Comparison of ENCODE assay signal across 14 cellular contexts in genomic region chr11:117936973-117937372, GRCh38.
"Had no signal": no experiment of that assay in that cellular context is flagged by ENCODE, and none has a peak within 500 bp of the region (broad histone marks: within the 10 kb centered on the region; RNA-seq: fewer than 3 reads in every experiment).

No MANE protein-coding gene starts in this region.

- H3K4me2 ChIP-seq: hepatocyte had no signal

- ATAC-seq: activated naive CD8-positive, alpha-beta T cell treated with anti-CD3 and anti-CD28 coated beads, Interleukin-2, amount 50 U/mL, for 24 hours; activated T-cell treated with anti-CD3 and anti-CD28 coated beads, Interleukin-2, amount 50 U/mL, for 72 hours; left ventricle myocardium superior; sciatic nerve had no signal

- H3K27me3 ChIP-seq: dorsolateral prefrontal cortex, hepatocyte had no signal

- FAIRE-seq: astrocyte, kidney, TTC549 had no signal

- H3K27ac ChIP-seq: dorsolateral prefrontal cortex, hepatocyte had no signal

- DNase-seq: activated CD4-positive, alpha-beta T cell treated with anti-CD3 and anti-CD28 coated beads, Interleukin-2, amount 50 U/mL, for 48 hours; activated CD4-positive, CD25-positive, alpha-beta regulatory T cell treated with anti-CD3 and anti-CD28 coated beads, Interleukin-2, amount 50 U/mL, for 72 hours; activated naive CD8-positive, alpha-beta T cell treated with anti-CD3 and anti-CD28 coated beads, Interleukin-2, amount 50 U/mL, for 24 hours; activated T-cell treated with anti-CD3 and anti-CD28 coated beads, Interleukin-2, amount 50 U/mL, for 72 hours; dorsolateral prefrontal cortex; kidney; left ventricle myocardium superior; mesenchymal stem cell; stimulated activated CD4-positive, alpha-beta T cell treated with anti-CD3 and anti-CD28 coated beads, Interleukin-2, amount 100 ng/mL, for 24 hours; stimulated activated naive CD4-positive, alpha-beta T cell treated with Interleukin-2 at 50 U/mL for 16 hours had no signal

- H2AFZ ChIP-seq: hepatocyte had no signal

- H3K4me3 ChIP-seq: dorsolateral prefrontal cortex, hepatocyte had no signal

- H3K79me2 ChIP-seq: hepatocyte had no signal
